ENCODE assay signal across 1 cellular context in genomic region chr10:87864497-87865059, GRCh38.
TF ChIP-seq lines count a peak whose summit lies in the region.

No MANE protein-coding gene starts in this region.

TF ChIP-seq in H1, 55 proteins besides CTCF, POLR2A, EP300 and RAD21 (continued from another document):
- TF ChIP-seq RFX5 (IDR thresholded peaks at IDR 0.05; ENCODE audit: borderline replicate concordance, low read depth, low read length), result no peak
